Comparison of ENCODE assay signal across 1 cellular context in the genomic region with DNA sequence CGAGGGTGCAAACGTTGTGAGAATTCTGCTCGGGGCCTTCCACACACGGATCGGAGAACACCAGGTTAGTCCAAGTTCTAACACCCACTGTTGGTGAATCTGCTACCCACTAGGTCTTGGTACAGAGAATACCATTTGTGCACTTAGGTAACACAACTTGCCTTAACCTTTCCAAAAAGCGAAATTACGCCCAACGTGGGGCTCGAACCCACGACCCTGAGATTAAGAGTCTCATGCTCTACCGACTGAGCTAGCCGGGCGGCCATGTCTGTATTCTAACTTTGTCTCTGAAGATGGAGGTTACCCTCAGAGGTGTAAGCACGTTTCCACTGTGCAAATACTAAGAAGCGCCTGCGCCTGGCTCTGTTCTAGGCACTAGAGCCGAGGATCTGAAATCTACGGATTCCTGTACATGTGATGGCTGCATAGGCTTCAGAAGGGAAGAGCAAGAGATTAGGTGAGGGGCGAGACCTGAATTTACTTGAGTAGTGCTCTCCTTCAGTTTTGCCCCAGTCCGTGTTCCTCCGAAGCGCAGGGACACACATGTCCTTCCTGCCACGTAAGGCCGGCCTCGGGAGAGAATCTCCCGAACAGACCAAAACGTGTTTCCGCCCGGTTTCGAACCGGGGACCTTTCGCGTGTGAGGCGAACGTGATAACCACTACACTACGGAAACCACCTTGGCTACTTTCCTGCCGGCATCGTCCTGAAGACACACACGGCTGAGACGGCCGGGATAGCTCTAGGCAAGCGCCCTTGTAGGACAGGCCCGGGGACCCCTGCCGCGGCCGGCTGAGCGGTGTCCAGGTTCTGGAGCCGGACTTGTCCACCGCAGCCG.
A peak's percentile ranks its signal among the peaks of the same experiment; 100 is the strongest.
TF ChIP-seq lines count a peak whose summit lies in the region.

No MANE protein-coding gene starts in this region.

TF ChIP-seq in SK-N-SH, 30 proteins besides CTCF, POLR2A, EP300 and RAD21 (continued from another document):
- TF ChIP-seq, protein P1, sequence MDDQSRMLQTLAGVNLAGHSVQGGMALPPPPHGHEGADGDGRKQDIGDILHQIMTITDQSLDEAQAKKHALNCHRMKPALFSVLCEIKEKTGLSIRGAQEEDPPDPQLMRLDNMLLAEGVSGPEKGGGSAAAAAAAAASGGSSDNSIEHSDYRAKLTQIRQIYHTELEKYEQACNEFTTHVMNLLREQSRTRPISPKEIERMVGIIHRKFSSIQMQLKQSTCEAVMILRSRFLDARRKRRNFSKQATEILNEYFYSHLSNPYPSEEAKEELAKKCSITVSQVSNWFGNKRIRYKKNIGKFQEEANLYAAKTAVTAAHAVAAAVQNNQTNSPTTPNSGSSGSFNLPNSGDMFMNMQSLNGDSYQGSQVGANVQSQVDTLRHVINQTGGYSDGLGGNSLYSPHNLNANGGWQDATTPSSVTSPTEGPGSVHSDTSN (IDR thresholded peaks at IDR 0.05): no peak
- TF ChIP-seq RFX5 (IDR thresholded peaks at IDR 0.05; ENCODE audit: low read length) (no peak), MEF2A (IDR thresholded peaks at IDR 0.05; ENCODE audit: borderline replicate concordance, low read depth) (no peak), NFIC (IDR thresholded peaks at IDR 0.05; ENCODE audit: borderline replicate concordance) (no peak), SIN3A (IDR thresholded peaks at IDR 0.05; ENCODE audit: borderline replicate concordance, low read depth, low read length) (peak; percentile 14; the same call in 1 of the 2 replicates), YY1 (IDR thresholded peaks at IDR 0.05; ENCODE audit: low read depth) (peak; percentile 69; the same call in 1 of the 2 replicates), TCF12 (IDR thresholded peaks at IDR 0.05) (no peak; the same call in 1 of the 2 replicates), MXI1 (IDR thresholded peaks at IDR 0.05; ENCODE audit: low read depth, low read length) (peak; percentile 81), CHD2 (IDR thresholded peaks at IDR 0.05; ENCODE audit: low read length, partially characterized antibody) (peak; percentile 23), RXRA (IDR thresholded peaks at IDR 0.05; ENCODE audit: borderline replicate concordance, low read depth) (peak; percentile 57; the same call in 1 of the 2 replicates), NRF1 (IDR thresholded peaks at IDR 0.05; ENCODE audit: low read depth, low read length) (no peak; the same call in 1 of the 2 replicates), EZH2phosphoT487 (IDR thresholded peaks at IDR 0.05; ENCODE audit: borderline replicate concordance, low read depth) (no peak), GABPA (IDR thresholded peaks at IDR 0.05; ENCODE audit: low read depth) (peak; percentile 50), TEAD4 (IDR thresholded peaks at IDR 0.05; ENCODE audit: borderline replicate concordance, insufficient read depth) (peak; percentile 11; the same call in 1 of the 2 replicates), RCOR1 (IDR thresholded peaks at IDR 0.05; ENCODE audit: low read length) (peak; percentile 46; the same call in 1 of the 2 replicates), JUND (IDR thresholded peaks at IDR 0.05) (no peak), POLR2AphosphoS5 (IDR thresholded peaks at IDR 0.05; ENCODE audit: low read depth, low read length) (no peak)
- TF ChIP-seq, protein P2, sequence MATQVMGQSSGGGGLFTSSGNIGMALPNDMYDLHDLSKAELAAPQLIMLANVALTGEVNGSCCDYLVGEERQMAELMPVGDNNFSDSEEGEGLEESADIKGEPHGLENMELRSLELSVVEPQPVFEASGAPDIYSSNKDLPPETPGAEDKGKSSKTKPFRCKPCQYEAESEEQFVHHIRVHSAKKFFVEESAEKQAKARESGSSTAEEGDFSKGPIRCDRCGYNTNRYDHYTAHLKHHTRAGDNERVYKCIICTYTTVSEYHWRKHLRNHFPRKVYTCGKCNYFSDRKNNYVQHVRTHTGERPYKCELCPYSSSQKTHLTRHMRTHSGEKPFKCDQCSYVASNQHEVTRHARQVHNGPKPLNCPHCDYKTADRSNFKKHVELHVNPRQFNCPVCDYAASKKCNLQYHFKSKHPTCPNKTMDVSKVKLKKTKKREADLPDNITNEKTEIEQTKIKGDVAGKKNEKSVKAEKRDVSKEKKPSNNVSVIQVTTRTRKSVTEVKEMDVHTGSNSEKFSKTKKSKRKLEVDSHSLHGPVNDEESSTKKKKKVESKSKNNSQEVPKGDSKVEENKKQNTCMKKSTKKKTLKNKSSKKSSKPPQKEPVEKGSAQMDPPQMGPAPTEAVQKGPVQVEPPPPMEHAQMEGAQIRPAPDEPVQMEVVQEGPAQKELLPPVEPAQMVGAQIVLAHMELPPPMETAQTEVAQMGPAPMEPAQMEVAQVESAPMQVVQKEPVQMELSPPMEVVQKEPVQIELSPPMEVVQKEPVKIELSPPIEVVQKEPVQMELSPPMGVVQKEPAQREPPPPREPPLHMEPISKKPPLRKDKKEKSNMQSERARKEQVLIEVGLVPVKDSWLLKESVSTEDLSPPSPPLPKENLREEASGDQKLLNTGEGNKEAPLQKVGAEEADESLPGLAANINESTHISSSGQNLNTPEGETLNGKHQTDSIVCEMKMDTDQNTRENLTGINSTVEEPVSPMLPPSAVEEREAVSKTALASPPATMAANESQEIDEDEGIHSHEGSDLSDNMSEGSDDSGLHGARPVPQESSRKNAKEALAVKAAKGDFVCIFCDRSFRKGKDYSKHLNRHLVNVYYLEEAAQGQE (IDR thresholded peaks at IDR 0.05; ENCODE audit: low read depth, low read length): no peak
- TF ChIP-seq, protein P3, sequence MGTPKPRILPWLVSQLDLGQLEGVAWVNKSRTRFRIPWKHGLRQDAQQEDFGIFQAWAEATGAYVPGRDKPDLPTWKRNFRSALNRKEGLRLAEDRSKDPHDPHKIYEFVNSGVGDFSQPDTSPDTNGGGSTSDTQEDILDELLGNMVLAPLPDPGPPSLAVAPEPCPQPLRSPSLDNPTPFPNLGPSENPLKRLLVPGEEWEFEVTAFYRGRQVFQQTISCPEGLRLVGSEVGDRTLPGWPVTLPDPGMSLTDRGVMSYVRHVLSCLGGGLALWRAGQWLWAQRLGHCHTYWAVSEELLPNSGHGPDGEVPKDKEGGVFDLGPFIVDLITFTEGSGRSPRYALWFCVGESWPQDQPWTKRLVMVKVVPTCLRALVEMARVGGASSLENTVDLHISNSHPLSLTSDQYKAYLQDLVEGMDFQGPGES (IDR thresholded peaks at IDR 0.05; ENCODE audit: low read depth, low read length): no peak
